In the genomic region with DNA sequence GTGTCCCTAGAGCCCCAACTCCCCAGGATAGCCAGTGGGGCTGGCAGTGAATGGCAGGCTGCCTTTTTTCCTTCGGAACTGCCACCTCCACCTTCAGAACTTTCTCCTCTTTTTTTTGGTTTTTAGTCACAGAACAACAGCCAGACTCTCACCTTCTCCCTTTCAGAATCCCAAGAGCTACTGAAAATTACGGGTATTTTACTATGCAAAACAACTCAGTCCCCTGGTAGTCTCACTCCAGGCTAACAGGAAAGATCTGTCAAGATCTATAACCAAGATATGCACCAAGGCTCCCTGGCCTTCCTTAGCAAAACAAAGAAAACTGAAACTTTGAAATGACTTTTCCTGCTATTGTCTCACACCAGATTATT, we compare ENCODE assay signal across 8 cellular contexts. TPM values are rescaled to one million over a fixed set of nuclear protein-coding genes. Genes with fewer than 3 reads are reported as not detected.
DNase-seq lines count a peak whose midpoint lies in the region; ATAC-seq and TF ChIP-seq lines count a peak whose summit lies in the region.

No MANE protein-coding gene starts in this region.

- no peak overlapping the region for H3K56ac ChIP-seq in H9 (ENCODE audit: insufficient read length, low read depth, low read length)

- H2AK5ac ChIP-seq in H9 (ENCODE audit: insufficient read length, low read length) = no peak overlapping the region

- H3K18ac ChIP-seq in H9 (ENCODE audit: insufficient read length, low read depth, low read length) = no peak overlapping the region

- H3K4me1 ChIP-seq in CD4-positive, CD25-positive, alpha-beta regulatory T cell (ENCODE audit: control insufficient read depth, insufficient read depth, low read length, poor library complexity, severe bottlenecking) = peaks cover 21% of the 10 kb centered on the region
- peaks cover 17% of the 10 kb centered on the region; the same call in 1 of the 2 replicates for H3K4me1 ChIP-seq in H9 (ENCODE audit: insufficient read depth, low read length)
- H3K4me1 ChIP-seq in naive thymus-derived CD4-positive, alpha-beta T cell (ENCODE audit: control insufficient read depth in 2 of 2, insufficient read depth in 2 of 2, low read length in 2 of 2) = peaks cover 30 to 43% of the 10 kb centered on the region in 2 donors

- no peaks in the 10 kb centered on the region for H3K9me3 Mint-ChIP-seq in CD4-positive, CD25-positive, alpha-beta regulatory T cell
- no peaks in the 10 kb centered on the region for H3K9me3 Mint-ChIP-seq in H9
- no peaks in the 10 kb centered on the region for H3K9me3 Mint-ChIP-seq in activated T-helper 17 cell treated with anti-CD3 and anti-CD28 coated beads, Interleukin-2, amount 50 U/mL, for 72 hours
- H3K9me3 Mint-ChIP-seq in naive thymus-derived CD4-positive, alpha-beta T cell = no peaks in the 10 kb centered on the region

- peak overlapping the region in 2 of 3 donors; percentile 81 to 93 for H3K27ac Mint-ChIP-seq in CD4-positive, CD25-positive, alpha-beta regulatory T cell
- H3K27ac Mint-ChIP-seq in H9 = peak overlapping the region; percentile 53 to 98 (median 94); a peak in 6 of 7 replicates
- H3K27ac Mint-ChIP-seq in activated T-helper 17 cell treated with anti-CD3 and anti-CD28 coated beads, Interleukin-2, amount 50 U/mL, for 72 hours = peak overlapping the region; percentile 75
- H3K27ac Mint-ChIP-seq in naive thymus-derived CD4-positive, alpha-beta T cell = peak overlapping the region; percentile 68 to 95 (median 89)

- POLR2A ChIA-PET in naive thymus-derived CD4-positive, alpha-beta T cell (lab: Charles Lee) = interaction anchor here (0.5 to 3.0 kb wide), 15 partner anchors 9 to 224 kb away, joined by 3 to 11 read pairs (median 4); a partner anchor contains a TSS

- H3K4me3 ChIP-seq in CD4-positive, CD25-positive, alpha-beta regulatory T cell (ENCODE audit: low read depth, low read length) = peak overlapping the region; percentile 17
- H3K4me3 ChIP-seq in naive thymus-derived CD4-positive, alpha-beta T cell (ENCODE audit: low read length) = peak overlapping the region; percentile 45

- intact Hi-C loops in naive thymus-derived CD4-positive, alpha-beta T cell (cut with micrococcal nuclease) = loop anchor here (1.0 to 5.0 kb wide), 7 partner anchors 12 to 234 kb away; a partner anchor contains a TSS
- intact Hi-C loops in left colon (cut with DNase I, micrococcal nuclease) = loop anchor here in 1 of 2 donors (10.0 kb wide), 1 partner anchor 142 kb away; no protein-coding TSS in a partner anchor

- H4K5ac ChIP-seq in H9 (ENCODE audit: insufficient read length, low read depth, low read length) = no peak overlapping the region

- H3K36me3 ChIP-seq in CD4-positive, CD25-positive, alpha-beta regulatory T cell (ENCODE audit: control insufficient read depth, insufficient read depth, low read length) = no peaks in the 10 kb centered on the region
- peaks cover 0 to 5% (median 3%) of the 10 kb centered on the region in 3 experiments for H3K36me3 ChIP-seq in naive thymus-derived CD4-positive, alpha-beta T cell (ENCODE audit: control insufficient read depth in 2 of 3, insufficient read depth in 3 of 3, low read length in 3 of 3)

- no peak overlapping the region for H4K8ac ChIP-seq in H9 (replicated peaks; ENCODE audit: insufficient read length, low read depth, low read length)

- H3K27ac ChIP-seq in CD4-positive, CD25-positive, alpha-beta regulatory T cell (ENCODE audit: insufficient read depth, low read length, poor library complexity, severe bottlenecking) = no peak overlapping the region
- H3K27ac ChIP-seq in H9 (ENCODE audit: insufficient read length, low read depth, low read length) = peak overlapping the region; percentile 30
- peak overlapping the region; percentile 35 for H3K27ac ChIP-seq in naive thymus-derived CD4-positive, alpha-beta T cell (ENCODE audit: low read depth, low read length)

- no peaks in the 10 kb centered on the region for H3K79me1 ChIP-seq in H9 (ENCODE audit: insufficient read depth, low read depth, low read length, poor library complexity, severe bottlenecking)

- H3K79me2 ChIP-seq in H9 (ENCODE audit: insufficient read depth, low read length) = no peaks in the 10 kb centered on the region

- peak overlapping the region in 3 of 4 donors; percentile 19 to 84 (median 76) for H3K4me3 Mint-ChIP-seq in CD4-positive, CD25-positive, alpha-beta regulatory T cell
- H3K4me3 Mint-ChIP-seq in H9 = peak overlapping the region in 1 of 2 experiments; percentile 68; a peak in 3 of 5 replicates
- peak overlapping the region; percentile 68 for H3K4me3 Mint-ChIP-seq in activated T-helper 17 cell treated with anti-CD3 and anti-CD28 coated beads, Interleukin-2, amount 50 U/mL, for 72 hours
- H3K4me3 Mint-ChIP-seq in naive thymus-derived CD4-positive, alpha-beta T cell = peak overlapping the region in 9 of 10 donors; percentile 14 to 90 (median 84)

- H2BK20ac ChIP-seq in H9 (ENCODE audit: low read depth, low read length, poor library complexity, severe bottlenecking) = no peak overlapping the region

- H2BK5ac ChIP-seq in H9 (ENCODE audit: insufficient read length, low read length) = no peak overlapping the region

- H3K23ac ChIP-seq in H9 (ENCODE audit: insufficient read length, low read depth, low read length) = no peak overlapping the region

- DNase-seq in CD4-positive, CD25-positive, alpha-beta regulatory T cell = no peak
- DNase-seq in H9 (no peak), left colon (no peak), NCI-H2227 treated with DMSO at 0.1 percent for 48 hours (lab: John Stamatoyannopoulos, UW) (no peak), MV-4-11 (lab: John Stamatoyannopoulos, UW) (no peak)
- DNase-seq in naive thymus-derived CD4-positive, alpha-beta T cell = no peak

- peak overlapping the region; percentile 43 for H3K4me2 ChIP-seq in H9 (ENCODE audit: insufficient read depth, insufficient read length, low read length)

- H3K27me3 ChIP-seq in CD4-positive, CD25-positive, alpha-beta regulatory T cell (ENCODE audit: control insufficient read depth, insufficient read depth, low read length) = no peaks in the 10 kb centered on the region
- no peaks in the 10 kb centered on the region for H3K27me3 ChIP-seq in H9 (ENCODE audit: insufficient read depth, low read length)
- H3K27me3 ChIP-seq in naive thymus-derived CD4-positive, alpha-beta T cell (ENCODE audit: control insufficient read depth in 2 of 2, insufficient read depth in 2 of 2, low read length in 2 of 2) = no peaks in the 10 kb centered on the region

- ATAC-seq in CD4-positive, CD25-positive, alpha-beta regulatory T cell (ENCODE audit: low read depth in 2 of 2) = no peak
- peak; percentile 56 for ATAC-seq in activated T-helper 17 cell treated with anti-CD3 and anti-CD28 coated beads, Interleukin-2, amount 50 U/mL, for 72 hours (replicated peaks)
- peak; percentile 5 for ATAC-seq in naive thymus-derived CD4-positive, alpha-beta T cell
- no peak for ATAC-seq in left colon
- ATAC-seq in GM19467 (IDR thresholded peaks at IDR 0.05; ENCODE audit: unreplicated experiment) = no peak

- H3K4me1 Mint-ChIP-seq in CD4-positive, CD25-positive, alpha-beta regulatory T cell = peaks cover 7 to 53% (median 26%) of the 10 kb centered on the region in 4 donors
- H3K4me1 Mint-ChIP-seq in H9 = peaks cover 64 to 65% of the 10 kb centered on the region in 2 experiments
- peaks cover 31% of the 10 kb centered on the region for H3K4me1 Mint-ChIP-seq in activated T-helper 17 cell treated with anti-CD3 and anti-CD28 coated beads, Interleukin-2, amount 50 U/mL, for 72 hours
- H3K4me1 Mint-ChIP-seq in naive thymus-derived CD4-positive, alpha-beta T cell = peaks cover 42 to 79% (median 58%) of the 10 kb centered on the region in 7 donors

- no peaks in the 10 kb centered on the region for H4K20me1 ChIP-seq in H9 (ENCODE audit: control insufficient read depth, insufficient read depth, insufficient read length)

- CTCF ChIA-PET in naive thymus-derived CD4-positive, alpha-beta T cell (lab: Charles Lee) = interaction anchor here (0.6 to 2.0 kb wide), 15 partner anchors 9 to 342 kb away, joined by 3 to 31 read pairs (median 5); no protein-coding TSS in a partner anchor

- H3K14ac ChIP-seq in H9 (ENCODE audit: insufficient read depth, low read length) = no peak overlapping the region

- no peak overlapping the region for H4K91ac ChIP-seq in H9 (ENCODE audit: insufficient read length, low read depth, low read length)

- H2BK12ac ChIP-seq in H9 (ENCODE audit: insufficient read length, low read depth, low read length) = no peak overlapping the region

- no peak overlapping the region for H2BK120ac ChIP-seq in H9 (ENCODE audit: low read depth, low read length, poor library complexity, severe bottlenecking)

- WGBS in H9 (ENCODE audit: extremely low coverage, insufficient read length, low lambda C conversion rate) = no CpG with 5 or more reads among the region's 2 CpGs

- H3K27me3 Mint-ChIP-seq in CD4-positive, CD25-positive, alpha-beta regulatory T cell = peaks cover 10% of the 10 kb centered on the region
- no peaks in the 10 kb centered on the region for H3K27me3 Mint-ChIP-seq in H9 (ENCODE audit: low read depth)
- H3K27me3 Mint-ChIP-seq in activated T-helper 17 cell treated with anti-CD3 and anti-CD28 coated beads, Interleukin-2, amount 50 U/mL, for 72 hours = no peaks in the 10 kb centered on the region
- H3K27me3 Mint-ChIP-seq in naive thymus-derived CD4-positive, alpha-beta T cell = peaks cover 0 to 6% (median 0%) of the 10 kb centered on the region in 5 donors

- no peak overlapping the region for H2BK15ac ChIP-seq in H9 (ENCODE audit: low read depth, low read length)

- no peaks in the 10 kb centered on the region for H3K9me3 ChIP-seq in CD4-positive, CD25-positive, alpha-beta regulatory T cell (ENCODE audit: control insufficient read depth in 2 of 2, low read length in 2 of 2)
- no peaks in the 10 kb centered on the region for H3K9me3 ChIP-seq in H9 (ENCODE audit: control insufficient read depth, low read depth, low read length)
- H3K9me3 ChIP-seq in naive thymus-derived CD4-positive, alpha-beta T cell (ENCODE audit: control insufficient read depth in 2 of 3, low read length in 3 of 3) = no peaks in the 10 kb centered on the region

- no peak overlapping the region for H2AFZ ChIP-seq in H9 (ENCODE audit: low read length)

- H3K4ac ChIP-seq in H9 (ENCODE audit: low read depth, low read length) = no peak overlapping the region

- TF ChIP-seq CTCF in H9 (conservative IDR thresholded peaks at IDR 0.05) = no peak

- no peaks in the 10 kb centered on the region for H3K23me2 ChIP-seq in H9 (ENCODE audit: insufficient read length, low read depth, low read length, poor library complexity, severe bottlenecking)

- peaks cover 5% of the 10 kb centered on the region for H3K36me3 Mint-ChIP-seq in CD4-positive, CD25-positive, alpha-beta regulatory T cell
- H3K36me3 Mint-ChIP-seq in H9 (ENCODE audit: insufficient read depth in 1 of 3, low read depth in 3 of 3) = peaks cover 16 to 46% (median 40%) of the 10 kb centered on the region in 3 experiments; a peak in 6 of 7 replicates
- H3K36me3 Mint-ChIP-seq in activated T-helper 17 cell treated with anti-CD3 and anti-CD28 coated beads, Interleukin-2, amount 50 U/mL, for 72 hours (ENCODE audit: low read depth) = peaks cover 13% of the 10 kb centered on the region
- peaks cover 0 to 4% (median 0%) of the 10 kb centered on the region in 5 donors for H3K36me3 Mint-ChIP-seq in naive thymus-derived CD4-positive, alpha-beta T cell

- H3T11ph ChIP-seq in H9 (ENCODE audit: low read length) = no peak overlapping the region

- no peak overlapping the region for H3K9ac ChIP-seq in H9 (ENCODE audit: extremely low read depth, insufficient read length, low read length)

RNA-seq across cellular contexts. Expression of a gene that starts 12.5 kb away (rescaled TPM):
- total RNA-seq in CD4-positive, CD25-positive, alpha-beta regulatory T cell = not detected
- polyA plus RNA-seq in CD4-positive, CD25-positive, alpha-beta regulatory T cell = under 1 TPM in 3 of 4 donors, not detected in 1; 0.31 to 0.62 (median 0.37) TPM
- total RNA-seq in H9 (2021) (17.7 and 20.0 TPM in 2 replicates), left colon (100 to 1,000 TPM; 140 to 147 TPM)
- total RNA-seq in activated T-helper 17 cell treated with anti-CD3 and anti-CD28 coated beads, Interleukin-2, amount 50 U/mL, for 72 hours = not detected
- total RNA-seq in naive thymus-derived CD4-positive, alpha-beta T cell = not detected
- polyA plus RNA-seq in naive thymus-derived CD4-positive, alpha-beta T cell = 1 to 10 TPM in 1 of 2 donors, under 1 TPM in 1; 0.15 to 1.3 TPM

RNA-seq across cellular contexts. Expression of a gene that starts 18.9 kb away (rescaled TPM):
- 38.5 TPM for total RNA-seq in CD4-positive, CD25-positive, alpha-beta regulatory T cell
- polyA plus RNA-seq in CD4-positive, CD25-positive, alpha-beta regulatory T cell = 10 to 100 TPM; 25.6 to 39.5 (median 31.0) TPM
- total RNA-seq in H9 (2021) (55.9 and 59.9 TPM in 2 replicates), left colon (100 to 1,000 TPM; 140 to 170 TPM)
- 10 to 100 TPM; 42.1 to 74.1 TPM for total RNA-seq in activated T-helper 17 cell treated with anti-CD3 and anti-CD28 coated beads, Interleukin-2, amount 50 U/mL, for 72 hours
- total RNA-seq in naive thymus-derived CD4-positive, alpha-beta T cell = 10 to 100 TPM; 40.9 to 99.4 (median 67.3) TPM
- 10 to 100 TPM; 24.1 to 46.3 TPM for polyA plus RNA-seq in naive thymus-derived CD4-positive, alpha-beta T cell

RNA-seq across cellular contexts. Expression of a gene that starts 52.4 kb away (rescaled TPM):
- 0.86 TPM for total RNA-seq in CD4-positive, CD25-positive, alpha-beta regulatory T cell
- polyA plus RNA-seq in CD4-positive, CD25-positive, alpha-beta regulatory T cell = under 1 TPM; 0.09 to 0.60 (median 0.22) TPM
- total RNA-seq in H9 (2021) (104 and 111 TPM in 2 replicates), left colon (100 to 1,000 TPM; 289 to 459 TPM)
- total RNA-seq in activated T-helper 17 cell treated with anti-CD3 and anti-CD28 coated beads, Interleukin-2, amount 50 U/mL, for 72 hours = 1 to 10 TPM in 1 of 2 donors, not detected in 1; 1.6 TPM
- total RNA-seq in naive thymus-derived CD4-positive, alpha-beta T cell = 1 to 10 TPM in 4 of 5 experiments, under 1 TPM in 1; 0.22 to 5.3 (median 3.6) TPM
- polyA plus RNA-seq in naive thymus-derived CD4-positive, alpha-beta T cell = 1 to 10 TPM in 1 of 2 donors, under 1 TPM in 1; 0.84 to 1.2 TPM

Comparison
In these comparisons a context has a peak if more than half of its experiments do, and no peak if none do; other contexts are left out.
1. ATAC-seq: peak in activated T-helper 17 cell treated with anti-CD3 and anti-CD28 coated beads, Interleukin-2, amount 50 U/mL, for 72 hours (single experiment) and naive thymus-derived CD4-positive, alpha-beta T cell (single experiment); none in CD4-positive, CD25-positive, alpha-beta regulatory T cell (0 of 2), left colon (single experiment) and GM19467 (single experiment).
2. RNA of a gene that starts 12.5 kb away (total RNA-seq): 140 to 147 TPM in left colon and 17.7 to 20.0 TPM in H9; not detected in activated T-helper 17 cell treated with anti-CD3 and anti-CD28 coated beads, Interleukin-2, amount 50 U/mL, for 72 hours, not detected in CD4-positive, CD25-positive, alpha-beta regulatory T cell (single experiment) and not detected in naive thymus-derived CD4-positive, alpha-beta T cell; every median in the first group is over 10 times any median in the second.
3. RNA of a gene that starts 52.4 kb away (total RNA-seq): 289 to 459 TPM in left colon and 104 to 111 TPM in H9; 0.22 to 5.3 TPM in naive thymus-derived CD4-positive, alpha-beta T cell, 1.6 TPM in activated T-helper 17 cell treated with anti-CD3 and anti-CD28 coated beads, Interleukin-2, amount 50 U/mL, for 72 hours and 0.86 TPM in CD4-positive, CD25-positive, alpha-beta regulatory T cell (single experiment); every median in the first group is over 10 times any median in the second.
4. Peak in every context shown above with its lines, with median percentiles within 50 percentile points of each other: H3K27ac Mint-ChIP-seq.